ENCODE assay signal across 25 cellular contexts in the genomic region with DNA sequence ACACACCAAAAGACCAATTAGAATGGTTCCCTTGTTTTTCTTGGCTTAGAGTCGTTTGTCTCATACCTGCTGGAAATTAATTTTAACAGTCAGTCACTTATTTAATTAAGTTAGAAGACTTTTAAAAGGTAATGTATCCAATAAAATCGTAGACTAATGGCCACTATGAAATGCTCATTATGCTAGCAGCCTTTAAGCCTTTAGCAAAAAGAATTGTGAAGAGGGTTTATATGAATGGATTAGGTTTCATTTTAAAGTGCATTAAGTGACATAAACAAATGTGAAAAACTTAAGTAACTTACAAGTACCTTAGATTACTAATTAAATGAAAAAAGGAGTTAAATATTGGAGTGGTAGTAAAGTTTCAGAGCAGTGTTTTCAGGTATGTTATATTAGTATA.
"Had no signal": no experiment of that assay in that cellular context is flagged by ENCODE, and none has a peak within 500 bp of the region (broad histone marks: within the 10 kb centered on the region; RNA-seq: fewer than 3 reads in every experiment).

No MANE protein-coding gene starts in this region.

- H3K9me3 ChIP-seq: esophagus squamous epithelium, heart right ventricle, lower lobe of right lung, ovary, psoas muscle, sigmoid colon, testis, tibial artery had no signal

- H3K4me1 ChIP-seq: esophagus squamous epithelium, testis had no signal

- H3K4me3 ChIP-seq: esophagus squamous epithelium, heart right ventricle, lower lobe of right lung, ovary, psoas muscle, sigmoid colon, testis, tibial artery had no signal

- H3K36me3 ChIP-seq: esophagus squamous epithelium, heart right ventricle, lower lobe of right lung, ovary, sigmoid colon, tibial artery had no signal

- H3K27ac ChIP-seq: esophagus squamous epithelium, lower lobe of right lung, ovary, psoas muscle, sigmoid colon, testis, tibial artery had no signal

- DNase-seq: effector memory CD8-positive, alpha-beta T cell; erythroblast; esophagus squamous epithelium; foreskin melanocyte; glutamatergic neuron; heart right ventricle; hippocampal formation; immature natural killer cell; left ventricle myocardium superior; lower lobe of right lung; naive thymus-derived CD8-positive, alpha-beta T cell; nephron progenitor cell; nucleus accumbens; ovary; posterior cingulate gyrus; psoas muscle; right cardiac atrium; sigmoid colon; stimulated activated CD4-positive, alpha-beta T cell treated with anti-CD3 and anti-CD28 coated beads, Interleukin-2, amount 100 ng/mL, for 24 hours; stimulated activated CD4-positive, alpha-beta T cell treated with anti-CD3 and anti-CD28 coated beads, Interleukin-4, amount 100 ng/mL, for 24 hours; stimulated activated naive CD4-positive, alpha-beta T cell treated with Interleukin-2 at 50 U/mL for 16 hours; substantia nigra; testis; tibial artery had no signal

- ATAC-seq: effector memory CD8-positive, alpha-beta T cell; heart right ventricle; left ventricle myocardium superior; lower lobe of right lung; naive thymus-derived CD8-positive, alpha-beta T cell; psoas muscle; right cardiac atrium; stimulated activated effector memory CD8-positive, alpha-beta T cell treated with anti-CD3 and anti-CD28 coated beads, Interleukin-12 subunit alpha, Interleukin-12 subunit beta, amount 100 ng/mL, for 72 hours had no signal
